8 cellular contexts compared by ENCODE assay signal in genomic region chr9:126723807-126724172, GRCh38.
DNase-seq lines count a peak whose midpoint lies in the region; ATAC-seq and TF ChIP-seq lines count a peak whose summit lies in the region.

No MANE protein-coding gene starts in this region.

- peak overlapping the region; percentile 93 for H3K27ac ChIP-seq in CD4-positive, alpha-beta T cell (ENCODE audit: low read depth, low read length)
- no peak overlapping the region for H3K27ac ChIP-seq in HUES64 (ENCODE audit: low read depth, low read length)
- no peak overlapping the region for H3K27ac ChIP-seq in lower lobe of right lung
- no peak overlapping the region for H3K27ac ChIP-seq in smooth muscle cell (ENCODE audit: low read depth)

- DNase-seq in CD4-positive, alpha-beta T cell = peak in 1 of 10 experiments; percentile 19
- DNase-seq in activated naive CD8-positive, alpha-beta T cell treated with anti-CD3 and anti-CD28 coated beads, Interleukin-2, amount 50 U/mL, for 24 hours = no peak
- DNase-seq in lower lobe of right lung = no peak
- no peak for DNase-seq in NCI-H146 (lab: John Stamatoyannopoulos, UW)
- no peak for DNase-seq in smooth muscle cell (lab: John Stamatoyannopoulos, UW; ENCODE audit: unreplicated experiment)

- CTCF ChIA-PET in CD4-positive, alpha-beta T cell (lab: Charles Lee) = interaction anchor here (1.3 to 4.5 kb wide), 3 partner anchors 18 to 81 kb away, joined by 3 to 37 read pairs (median 4); no protein-coding TSS in a partner anchor

- H3K27ac Mint-ChIP-seq in CD4-positive, alpha-beta T cell = peak overlapping the region; percentile 73
- peak overlapping the region; percentile 85 for H3K27ac Mint-ChIP-seq in activated naive CD8-positive, alpha-beta T cell treated with anti-CD3 and anti-CD28 coated beads, Interleukin-2, amount 50 U/mL, for 24 hours

- peak overlapping the region; percentile 64 for H3K4me3 ChIP-seq in HUES64 (ENCODE audit: low read length)
- peak overlapping the region; percentile 73 for H3K4me3 ChIP-seq in lower lobe of right lung
- H3K4me3 ChIP-seq in smooth muscle cell = no peak overlapping the region

- H3K9me3 ChIP-seq in CD4-positive, alpha-beta T cell (ENCODE audit: control insufficient read depth, low read length) = no peaks in the 10 kb centered on the region
- H3K9me3 ChIP-seq in HUES64 (ENCODE audit: insufficient read depth, low read depth, low read length) (no peaks in the 10 kb centered on the region; the same call in 1 of the 2 replicates), lower lobe of right lung (no peaks in the 10 kb centered on the region), smooth muscle cell (replicated peaks; ENCODE audit: low read depth) (no peaks in the 10 kb centered on the region)

- no peaks in the 10 kb centered on the region for H3K36me3 ChIP-seq in HUES64 (ENCODE audit: insufficient read depth, low read length)
- no peaks in the 10 kb centered on the region for H3K36me3 ChIP-seq in lower lobe of right lung
- H3K36me3 ChIP-seq in smooth muscle cell (ENCODE audit: low read depth) = no peaks in the 10 kb centered on the region

- no peaks in the 10 kb centered on the region for H3K27me3 ChIP-seq in CD4-positive, alpha-beta T cell (ENCODE audit: control insufficient read depth, insufficient read depth, low read length)
- H3K27me3 ChIP-seq in HUES64 (ENCODE audit: insufficient read depth, low read length) = peaks cover 56% of the 10 kb centered on the region
- peaks cover 17% of the 10 kb centered on the region for H3K27me3 ChIP-seq in lower lobe of right lung (ENCODE audit: low read depth)
- H3K27me3 ChIP-seq in smooth muscle cell (ENCODE audit: low read depth) = peaks cover 29% of the 10 kb centered on the region

- TF ChIP-seq CTCF in CD4-positive, alpha-beta T cell (IDR thresholded peaks at IDR 0.05) = no peak
- TF ChIP-seq CTCF in lower lobe of right lung (IDR thresholded peaks at IDR 0.05) = no peak
- no peak for TF ChIP-seq CTCF in smooth muscle cell (IDR thresholded peaks at IDR 0.05; ENCODE audit: borderline replicate concordance, insufficient read depth, poor library complexity, severe bottlenecking)

- WGBS in HUES64 = 49% methylated on average over 14 of the region's 14 CpGs
- 54% methylated on average over 14 of the region's 14 CpGs for WGBS in smooth muscle cell (ENCODE audit: low lambda C conversion rate)

- POLR2A ChIA-PET in CD4-positive, alpha-beta T cell (lab: Charles Lee) = interaction anchor here (0.5 to 2.8 kb wide), 11 partner anchors 10 to 521 kb away, joined by 3 to 32 read pairs (median 5); partner anchors contain the start of gene ZBTB43

- H3K36me3 Mint-ChIP-seq in CD4-positive, alpha-beta T cell (ENCODE audit: low read depth) = peaks cover 4% of the 10 kb centered on the region
- H3K36me3 Mint-ChIP-seq in activated naive CD8-positive, alpha-beta T cell treated with anti-CD3 and anti-CD28 coated beads, Interleukin-2, amount 50 U/mL, for 24 hours (ENCODE audit: low read depth) = no peaks in the 10 kb centered on the region

- no peak overlapping the region for H3K4me2 ChIP-seq in smooth muscle cell

- H3K27me3 Mint-ChIP-seq in CD4-positive, alpha-beta T cell = no peaks in the 10 kb centered on the region
- H3K27me3 Mint-ChIP-seq in activated naive CD8-positive, alpha-beta T cell treated with anti-CD3 and anti-CD28 coated beads, Interleukin-2, amount 50 U/mL, for 24 hours = no peaks in the 10 kb centered on the region

- ATAC-seq in CD4-positive, alpha-beta T cell (ENCODE audit: poor library complexity) = no peak
- no peak for ATAC-seq in activated naive CD8-positive, alpha-beta T cell treated with anti-CD3 and anti-CD28 coated beads, Interleukin-2, amount 50 U/mL, for 24 hours
- ATAC-seq in lower lobe of right lung (no peak), HG02884 (IDR thresholded peaks at IDR 0.05; ENCODE audit: unreplicated experiment) (no peak), GM21515 (IDR thresholded peaks at IDR 0.05; ENCODE audit: unreplicated experiment) (no peak)

- no peaks in the 10 kb centered on the region for H3K79me2 ChIP-seq in smooth muscle cell (ENCODE audit: low read depth)

- intact Hi-C loops in CD4-positive, alpha-beta T cell (cut with DNase I, micrococcal nuclease) = loop anchor here (2.0 to 10.0 kb wide), 4 partner anchors 19 to 191 kb away; partner anchors contain the start of genes RALGPS1 (in 1 of the 2) and ZBTB34 (in 1 of the 2)
- intact Hi-C loops in lower lobe of right lung (cut with DNase I) = no loop called here

- H4K20me1 ChIP-seq in smooth muscle cell (ENCODE audit: low read depth) = no peaks in the 10 kb centered on the region

- H3K4me1 Mint-ChIP-seq in CD4-positive, alpha-beta T cell (ENCODE audit: low read depth) = peaks cover 46% of the 10 kb centered on the region
- peaks cover 39% of the 10 kb centered on the region for H3K4me1 Mint-ChIP-seq in activated naive CD8-positive, alpha-beta T cell treated with anti-CD3 and anti-CD28 coated beads, Interleukin-2, amount 50 U/mL, for 24 hours

- H3F3A ChIP-seq in smooth muscle cell (ENCODE audit: low read depth) = peaks cover 9% of the 10 kb centered on the region

- peak overlapping the region; percentile 97 for H3K4me3 Mint-ChIP-seq in CD4-positive, alpha-beta T cell
- peak overlapping the region; percentile 81 for H3K4me3 Mint-ChIP-seq in activated naive CD8-positive, alpha-beta T cell treated with anti-CD3 and anti-CD28 coated beads, Interleukin-2, amount 50 U/mL, for 24 hours

- no peak overlapping the region for H3K9ac ChIP-seq in HUES64 (ENCODE audit: low read depth, low read length)
- no peak overlapping the region for H3K9ac ChIP-seq in smooth muscle cell (ENCODE audit: low read depth)

- peaks cover 8% of the 10 kb centered on the region; the same call in 1 of the 2 replicates for H3K4me1 ChIP-seq in HUES64 (ENCODE audit: insufficient read depth, low read length)
- H3K4me1 ChIP-seq in lower lobe of right lung = peaks cover 38% of the 10 kb centered on the region
- peaks cover 10% of the 10 kb centered on the region for H3K4me1 ChIP-seq in smooth muscle cell (ENCODE audit: low read depth)

- H3K9me3 Mint-ChIP-seq in CD4-positive, alpha-beta T cell = no peaks in the 10 kb centered on the region
- H3K9me3 Mint-ChIP-seq in activated naive CD8-positive, alpha-beta T cell treated with anti-CD3 and anti-CD28 coated beads, Interleukin-2, amount 50 U/mL, for 24 hours = no peaks in the 10 kb centered on the region

- no peak overlapping the region for H2AFZ ChIP-seq in smooth muscle cell (ENCODE audit: low read depth)
